Comparison of ENCODE assay signal across 8 cellular contexts in the genomic region with DNA sequence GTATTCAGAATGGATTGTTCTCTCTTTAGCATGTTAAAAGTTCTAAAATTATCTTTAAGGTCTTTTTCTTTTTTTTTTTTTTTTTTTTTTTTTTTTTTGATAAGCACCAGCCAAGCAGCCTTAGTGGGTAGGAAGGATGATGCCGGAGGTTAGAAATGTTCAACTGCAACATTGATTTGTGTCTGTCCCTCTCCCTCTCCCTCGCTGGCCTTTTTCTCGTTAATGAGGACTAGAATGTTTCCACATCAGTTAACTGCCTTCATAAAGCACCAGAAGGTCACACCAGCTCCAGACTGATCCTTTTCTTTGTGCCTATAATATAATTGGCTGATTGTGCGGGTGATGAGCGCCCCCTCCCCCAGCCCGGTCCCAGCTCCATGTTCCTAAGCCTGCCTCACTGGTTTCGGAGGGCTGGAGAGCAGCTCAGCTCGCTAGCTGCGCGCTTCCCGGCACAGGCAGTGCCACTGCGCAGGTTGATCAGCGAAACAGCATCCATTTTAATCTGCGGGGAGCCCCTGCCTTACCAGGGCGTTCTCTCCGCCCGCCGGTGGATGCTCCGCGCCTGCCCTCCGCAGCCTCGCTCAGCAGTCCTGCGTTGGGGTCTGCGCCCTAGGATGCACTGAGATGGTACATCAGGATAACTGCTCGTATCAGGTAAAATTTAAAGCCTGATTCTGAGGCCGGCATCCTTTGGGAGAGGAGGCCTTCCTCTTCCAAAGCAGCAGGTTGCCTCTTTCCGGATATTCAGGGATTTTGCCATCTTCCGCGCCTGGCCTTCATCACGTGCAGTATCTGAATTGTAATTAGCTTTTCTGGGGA. TPM values are rescaled to one million over a fixed set of nuclear protein-coding genes. Genes with fewer than 3 reads are reported as not detected.
DNase-seq lines count a peak whose midpoint lies in the region; ATAC-seq, FAIRE-seq and TF ChIP-seq lines count a peak whose summit lies in the region.

TSS of gene SCHIP1 (plus strand) at position 301 of the 819 bp plus-strand sequence.

- H3K27ac ChIP-seq in coronary artery (peak within 1 kb of the TSS in 1 of 2 donors; percentile 56), thoracic aorta (no peak within 1 kb of the TSS), small intestine (ENCODE audit: low read depth in 1 of 2, low read length in 1 of 2) (no peak within 1 kb of the TSS)

- FAIRE-seq in small intestine (lab: Jason Lieb, UNC) = no peak

- H3K4me3 ChIP-seq in coronary artery (peak within 1 kb of the TSS; percentile 56), thoracic aorta (no peak within 1 kb of the TSS), small intestine (ENCODE audit: low read depth in 1 of 2, low read length in 2 of 2) (no peak within 1 kb of the TSS)

- H3K9me3 Mint-ChIP-seq in memory B cell = no peaks in the 10 kb centered on the region

- H3K36me3 Mint-ChIP-seq in memory B cell = no peaks in the 10 kb centered on the region

- H3K9me3 ChIP-seq in thoracic aorta = no peaks in the 10 kb centered on the region
- H3K9me3 ChIP-seq in small intestine (ENCODE audit: control insufficient read depth, low read depth) = no peaks in the 10 kb centered on the region

- H3K36me3 ChIP-seq in thoracic aorta (no peaks in the 10 kb centered on the region), small intestine (ENCODE audit: control insufficient read depth in 2 of 2, insufficient read depth in 2 of 2, low read length in 2 of 2) (no peaks in the 10 kb centered on the region)

- H3K27me3 ChIP-seq in thoracic aorta (replicated peaks; ENCODE audit: insufficient read depth) = no peaks in the 10 kb centered on the region
- H3K27me3 ChIP-seq in small intestine (ENCODE audit: control insufficient read depth in 2 of 2, insufficient read depth in 2 of 2, low read length in 2 of 2) = no peaks in the 10 kb centered on the region

- ATAC-seq in GM18868 (IDR thresholded peaks at IDR 0.05; ENCODE audit: unreplicated experiment) (peak; percentile 73), memory B cell (ENCODE audit: low read depth) (peak; percentile 58), thoracic aorta (ENCODE audit: insufficient number of reproducible peaks, low FRiP score, low read depth) (no peak), HG03457 (IDR thresholded peaks at IDR 0.05; ENCODE audit: unreplicated experiment) (no peak), GM18873 (IDR thresholded peaks at IDR 0.05; ENCODE audit: low FRiP score, unreplicated experiment) (no peak)

- peaks cover 12% of the 10 kb centered on the region for H3K27me3 Mint-ChIP-seq in memory B cell

- peak within 1 kb of the TSS; percentile 57 for H3K4me3 Mint-ChIP-seq in memory B cell

- DNase-seq in NCI-H1092 treated with DMSO at 0.1 percent for 48 hours (lab: John Stamatoyannopoulos, UW) (peak; percentile 78), coronary artery (ENCODE audit: low spot score) (no peak), memory B cell (ENCODE audit: low spot score in 2 of 2) (no peak), thoracic aorta (ENCODE audit: low spot score) (no peak), small intestine (no peak)

- H3K4me1 ChIP-seq in thoracic aorta (ENCODE audit: control insufficient read depth in 1 of 2, low read depth in 2 of 2) = peaks cover 6 to 60% of the 10 kb centered on the region in 2 donors
- H3K4me1 ChIP-seq in small intestine (ENCODE audit: control insufficient read depth in 2 of 2, insufficient read depth in 1 of 2, low read depth in 1 of 2, low read length in 1 of 2) = peaks cover 0 to 3% of the 10 kb centered on the region in 2 donors

- no peak for TF ChIP-seq CTCF in coronary artery (IDR thresholded peaks at IDR 0.05)
- no peak for TF ChIP-seq CTCF in thoracic aorta (IDR thresholded peaks at IDR 0.05)

- 47 to 59% (median 49%) methylated on average over 30 of the region's 30 CpGs for WGBS in small intestine, 3 donors

- no peaks in the 10 kb centered on the region for H3K4me1 Mint-ChIP-seq in memory B cell

- no peak within 1 kb of the TSS for H3K27ac Mint-ChIP-seq in memory B cell

RNA-seq across cellular contexts. Expression of gene SCHIP1, which starts in this region (rescaled TPM):
- 10 to 100 TPM; 13.4 to 15.1 TPM for total RNA-seq in thoracic aorta
- 1 to 10 TPM in 1 of 3 donors, under 1 TPM in 1, not detected in 1; 0.54 to 3.5 TPM for polyA plus RNA-seq in small intestine

Comparison
In these comparisons a context has a peak if more than half of its experiments do, and no peak if none do; other contexts are left out.
1. ATAC-seq: peak in GM18868 (single experiment) and memory B cell (single experiment); none in thoracic aorta (single experiment), HG03457 (single experiment) and GM18873 (single experiment).